In genomic region chr16:5097470-5098220, GRCh38 we compare ENCODE assay signal across 1 cellular context.
A peak's percentile ranks its signal among the peaks of the same experiment; 100 is the strongest.
TF ChIP-seq lines count a peak whose summit lies in the region.
"Not testable (repeated sequence)": the region's sequence is repeated elsewhere in the genome, so short reads cannot be mapped to it uniquely, and the experiment has no call there.

Gene EEF2KMT (minus strand): TSS chr16:5097795. CDS start chr16:5097739, 56 bp downstream.

TF ChIP-seq in HepG2, 621 proteins besides CTCF, POLR2A, EP300 and RAD21 (continued from another document and continues in another):
- not testable (repeated sequence) for TF ChIP-seq ZBTB40 (IDR thresholded peaks at IDR 0.05); CREM (CRISPR knock-in tag; IDR thresholded peaks at IDR 0.05); NR2F6 (IDR thresholded peaks at IDR 0.05)
- peak; percentile 75; the same call in 1 of the 2 replicates for TF ChIP-seq ZBTB40 (CRISPR knock-in tag; IDR thresholded peaks at IDR 0.05)
- TF ChIP-seq ZNF670 (CRISPR knock-in tag; IDR thresholded peaks at IDR 0.05; ENCODE audit: borderline replicate concordance) = peak; percentile 71; the same call in 1 of the 2 replicates
- TF ChIP-seq, protein P1, sequence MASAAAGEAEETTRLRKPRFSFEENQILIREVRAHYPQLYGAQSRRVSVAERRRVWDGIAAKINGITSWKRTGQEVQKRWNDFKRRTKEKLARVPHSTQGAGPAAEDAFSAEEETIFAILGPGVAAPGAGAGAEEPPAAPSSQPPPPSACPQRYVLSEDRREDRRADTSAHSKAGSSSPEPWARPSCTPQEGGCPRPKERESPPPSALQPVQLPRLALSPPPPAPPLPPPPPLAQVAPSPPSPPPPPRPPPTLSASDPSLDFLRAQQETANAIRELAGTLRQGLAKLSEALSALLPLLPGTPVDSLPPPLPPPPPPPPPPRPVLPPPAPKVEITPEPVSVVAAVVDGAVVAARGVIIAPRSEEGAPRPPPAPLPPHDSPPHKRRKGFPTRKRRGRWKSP (CRISPR knock-in tag; IDR thresholded peaks at IDR 0.05) = peak; percentile 14; the same call in 1 of the 2 replicates
- peak; percentile 72 for TF ChIP-seq IKZF5 (CRISPR knock-in tag; IDR thresholded peaks at IDR 0.05)
- peak; percentile 75; the same call in 1 of the 2 replicates for TF ChIP-seq ZNF547 (CRISPR knock-in tag; IDR thresholded peaks at IDR 0.05)
- TF ChIP-seq HOXA5 (CRISPR knock-in tag; IDR thresholded peaks at IDR 0.05) = peak; percentile 87; the same call in 1 of the 2 replicates
- peak; percentile 90 for TF ChIP-seq ZFP90 (CRISPR knock-in tag; IDR thresholded peaks at IDR 0.05; ENCODE audit: borderline replicate concordance)
- peak; percentile 63 for TF ChIP-seq ZSCAN25 (CRISPR knock-in tag; IDR thresholded peaks at IDR 0.05)
- TF ChIP-seq DNMT1 (CRISPR knock-in tag; IDR thresholded peaks at IDR 0.05) = peak; percentile 80; the same call in 1 of the 2 replicates
- peak; percentile 72; the same call in 1 of the 2 replicates for TF ChIP-seq ZFP82 (CRISPR knock-in tag; IDR thresholded peaks at IDR 0.05; ENCODE audit: borderline replicate concordance)
- TF ChIP-seq ZMYM2 (CRISPR knock-in tag; IDR thresholded peaks at IDR 0.05) = peak; percentile 68; the same call in 1 of the 2 replicates
- TF ChIP-seq MAF1 (CRISPR knock-in tag; IDR thresholded peaks at IDR 0.05; ENCODE audit: borderline replicate concordance) = peak; percentile 84; the same call in 1 of the 2 replicates
- TF ChIP-seq, protein P2, sequence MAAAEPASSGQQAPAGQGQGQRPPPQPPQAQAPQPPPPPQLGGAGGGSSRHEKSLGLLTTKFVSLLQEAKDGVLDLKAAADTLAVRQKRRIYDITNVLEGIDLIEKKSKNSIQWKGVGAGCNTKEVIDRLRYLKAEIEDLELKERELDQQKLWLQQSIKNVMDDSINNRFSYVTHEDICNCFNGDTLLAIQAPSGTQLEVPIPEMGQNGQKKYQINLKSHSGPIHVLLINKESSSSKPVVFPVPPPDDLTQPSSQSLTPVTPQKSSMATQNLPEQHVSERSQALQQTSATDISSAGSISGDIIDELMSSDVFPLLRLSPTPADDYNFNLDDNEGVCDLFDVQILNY (CRISPR knock-in tag; conservative IDR thresholded peaks at IDR 0.05) = peak; percentile 51; the same call in 1 of the 2 replicates
- TF ChIP-seq, protein P3, sequence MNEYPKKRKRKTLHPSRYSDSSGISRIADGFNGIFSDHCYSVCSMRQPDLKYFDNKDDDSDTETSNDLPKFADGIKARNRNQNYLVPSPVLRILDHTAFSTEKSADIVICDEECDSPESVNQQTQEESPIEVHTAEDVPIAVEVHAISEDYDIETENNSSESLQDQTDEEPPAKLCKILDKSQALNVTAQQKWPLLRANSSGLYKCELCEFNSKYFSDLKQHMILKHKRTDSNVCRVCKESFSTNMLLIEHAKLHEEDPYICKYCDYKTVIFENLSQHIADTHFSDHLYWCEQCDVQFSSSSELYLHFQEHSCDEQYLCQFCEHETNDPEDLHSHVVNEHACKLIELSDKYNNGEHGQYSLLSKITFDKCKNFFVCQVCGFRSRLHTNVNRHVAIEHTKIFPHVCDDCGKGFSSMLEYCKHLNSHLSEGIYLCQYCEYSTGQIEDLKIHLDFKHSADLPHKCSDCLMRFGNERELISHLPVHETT (CRISPR knock-in tag; conservative IDR thresholded peaks at IDR 0.05) = peak; percentile 59; the same call in 1 of the 2 replicates
- TF ChIP-seq ZNF619 (CRISPR knock-in tag; IDR thresholded peaks at IDR 0.05) = peak; percentile 61; the same call in 1 of the 2 replicates
- peak; percentile 55 for TF ChIP-seq CREM (IDR thresholded peaks at IDR 0.05)
- peak; percentile 50 for TF ChIP-seq PHF5A (CRISPR knock-in tag; IDR thresholded peaks at IDR 0.05; ENCODE audit: low read depth, unreplicated experiment)
- TF ChIP-seq KAT7 (CRISPR knock-in tag; IDR thresholded peaks at IDR 0.05; ENCODE audit: borderline replicate concordance) = peak; percentile 94
- TF ChIP-seq ZNF558 (CRISPR knock-in tag; IDR thresholded peaks at IDR 0.05; ENCODE audit: borderline replicate concordance) = peak; percentile 38; the same call in 1 of the 2 replicates
- TF ChIP-seq PAXIP1 (CRISPR knock-in tag; conservative IDR thresholded peaks at IDR 0.05) = peak; percentile 31
- peak; percentile 19; the same call in 1 of the 2 replicates for TF ChIP-seq HCFC1 (IDR thresholded peaks at IDR 0.05; ENCODE audit: low read depth, low read length)
- TF ChIP-seq ZNF572 (CRISPR knock-in tag; IDR thresholded peaks at IDR 0.05) = peak; percentile 97
- TF ChIP-seq ZNF687 (CRISPR knock-in tag; IDR thresholded peaks at IDR 0.05) = peak; percentile 90
- 0 out of 2 replicates have a peak, but pooled peaks have one; percentile 7 for TF ChIP-seq NR2F6 (CRISPR knock-in tag; IDR thresholded peaks at IDR 0.05)
- TF ChIP-seq ZNF263 (CRISPR knock-in tag; IDR thresholded peaks at IDR 0.05) = 0 out of 2 replicates have a peak, but pooled peaks have one; percentile 31
- 0 out of 2 replicates have a peak, but pooled peaks have one; percentile 33 for TF ChIP-seq KMT2A (CRISPR knock-in tag; IDR thresholded peaks at IDR 0.05)
- TF ChIP-seq, protein P4, sequence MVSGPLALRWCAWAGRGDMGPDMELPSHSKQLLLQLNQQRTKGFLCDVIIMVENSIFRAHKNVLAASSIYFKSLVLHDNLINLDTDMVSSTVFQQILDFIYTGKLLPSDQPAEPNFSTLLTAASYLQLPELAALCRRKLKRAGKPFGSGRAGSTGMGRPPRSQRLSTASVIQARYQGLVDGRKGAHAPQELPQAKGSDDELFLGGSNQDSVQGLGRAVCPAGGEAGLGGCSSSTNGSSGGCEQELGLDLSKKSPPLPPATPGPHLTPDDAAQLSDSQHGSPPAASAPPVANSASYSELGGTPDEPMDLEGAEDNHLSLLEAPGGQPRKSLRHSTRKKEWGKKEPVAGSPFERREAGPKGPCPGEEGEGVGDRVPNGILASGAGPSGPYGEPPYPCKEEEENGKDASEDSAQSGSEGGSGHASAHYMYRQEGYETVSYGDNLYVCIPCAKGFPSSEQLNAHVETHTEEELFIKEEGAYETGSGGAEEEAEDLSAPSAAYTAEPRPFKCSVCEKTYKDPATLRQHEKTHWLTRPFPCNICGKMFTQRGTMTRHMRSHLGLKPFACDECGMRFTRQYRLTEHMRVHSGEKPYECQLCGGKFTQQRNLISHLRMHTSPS (CRISPR knock-in tag; IDR thresholded peaks at IDR 0.05; ENCODE audit: low read depth) = peak; percentile 20; the same call in 1 of the 2 replicates
- TF ChIP-seq ZNF552 (CRISPR knock-in tag; IDR thresholded peaks at IDR 0.05; ENCODE audit: borderline replicate concordance) = peak; percentile 95
- peak; percentile 70; the same call in 1 of the 2 replicates for TF ChIP-seq ZNF879 (CRISPR knock-in tag; IDR thresholded peaks at IDR 0.05)
- peak; percentile 83 for TF ChIP-seq ZNF781 (CRISPR knock-in tag; IDR thresholded peaks at IDR 0.05; ENCODE audit: borderline replicate concordance, not compliant biosample characterization)
